Comparison of ENCODE assay signal across 8 cellular contexts in genomic region chr20:44746367-44747165, GRCh38. TPM values are rescaled to one million over a fixed set of nuclear protein-coding genes. Genes with fewer than 3 reads are reported as not detected.
DNase-seq lines count a peak whose midpoint lies in the region; ATAC-seq and TF ChIP-seq lines count a peak whose summit lies in the region.

No MANE protein-coding gene starts in this region.

- DNase-seq in activated CD4-positive, alpha-beta T cell treated with anti-CD3 and anti-CD28 coated beads for 48 hours: peak; percentile 9
- DNase-seq in activated CD4-positive, alpha-beta T cell treated with anti-CD3 and anti-CD28 coated beads, Interleukin-2, amount 50 U/mL, for 4 hours: no peak
- DNase-seq in thoracic aorta (ENCODE audit: low spot score) (no peak), HuH-7 (ENCODE audit: low spot score) (no peak)
- DNase-seq in stimulated activated CD4-positive, alpha-beta T cell treated with anti-CD3 and anti-CD28 coated beads, Interleukin-15, amount 100 ng/mL, for 24 hours: no peak

- no peaks in the 10 kb centered on the region for H3K9me3 ChIP-seq in thoracic aorta

- TF ChIP-seq CTCF in VCaP (conservative IDR thresholded peaks at IDR 0.05) (no peak), thoracic aorta (IDR thresholded peaks at IDR 0.05) (no peak)

- H3K4me3 ChIP-seq in iPS-11a (ENCODE audit: low read depth, low read length): peak overlapping the region; percentile 51
- H3K4me3 ChIP-seq in thoracic aorta: peak overlapping the region; percentile 76

- peaks cover 15 to 77% of the 10 kb centered on the region in 2 donors for H3K4me1 ChIP-seq in thoracic aorta (ENCODE audit: control insufficient read depth in 1 of 2, low read depth in 2 of 2)

- no peak for ATAC-seq in thoracic aorta (ENCODE audit: insufficient number of reproducible peaks, low FRiP score, low read depth)
- ATAC-seq in GM21723 (IDR thresholded peaks at IDR 0.05; ENCODE audit: unreplicated experiment): no peak

- H3K36me3 ChIP-seq in thoracic aorta: peaks cover 5% of the 10 kb centered on the region

- H3K27ac ChIP-seq in VCaP (peak overlapping the region; percentile 78), thoracic aorta (peak overlapping the region; percentile 85 to 86)

- no peaks in the 10 kb centered on the region for H3K27me3 ChIP-seq in thoracic aorta (replicated peaks; ENCODE audit: insufficient read depth)

RNA-seq across cellular contexts. Expression of gene KCNK15, which starts 0.9 kb away (rescaled TPM):
- total RNA-seq in thoracic aorta: 10 to 100 TPM; 26.3 to 60.0 TPM

RNA-seq across cellular contexts. Expression of gene CCN5, which starts 31.4 kb away (rescaled TPM):
- total RNA-seq in thoracic aorta: 100 to 1,000 TPM; 652 to 994 TPM
